9 cellular contexts compared by ENCODE assay signal in genomic region chrX:155262970-155263754, GRCh38. TPM values are rescaled to one million over a fixed set of nuclear protein-coding genes. Genes with fewer than 3 reads are reported as not detected.
DNase-seq lines count a peak whose midpoint lies in the region; ATAC-seq and TF ChIP-seq lines count a peak whose summit lies in the region.
"Had no signal": no experiment of that assay in that cellular context is flagged by ENCODE, and none has a peak within 500 bp of the region (broad histone marks: within the 10 kb centered on the region; RNA-seq: fewer than 3 reads in every experiment).

No MANE protein-coding gene starts in this region.

- DNase-seq in activated CD4-positive, alpha-beta T cell treated with anti-CD3 and anti-CD28 coated beads, Interleukin-2, amount 10 ng/mL, durations not matched to agents 24 days and 14 days: peak; percentile 57
- DNase-seq in activated CD4-positive, alpha-beta T cell treated with anti-CD3 and anti-CD28 coated beads for 4 hours: no peak
- DNase-seq in MM.1S (no peak), NCI-H1092 (lab: John Stamatoyannopoulos, UW) (no peak), globus pallidus (ENCODE audit: low spot score) (no peak)

- peaks cover 11% of the 10 kb centered on the region for H3K4me1 Mint-ChIP-seq in activated CD4-positive, alpha-beta T cell treated with anti-CD3 and anti-CD28 coated beads, Interleukin-2, amount 10 ng/mL, durations not matched to agents 24 days and 14 days
- peaks cover 9% of the 10 kb centered on the region for H3K4me1 Mint-ChIP-seq in stimulated activated memory B cell treated with anti-CD40 and anti-IgM and Interleukin-4, amounts not matched to agents 10 μg/mL and 1 μg/mL and 100 μg/mL, for 72 hours

- no peaks in the 10 kb centered on the region for H3F3A ChIP-seq in MM.1S (ENCODE audit: insufficient read depth, low read length)

- H3K9me3 Mint-ChIP-seq in activated CD4-positive, alpha-beta T cell treated with anti-CD3 and anti-CD28 coated beads, Interleukin-2, amount 10 ng/mL, durations not matched to agents 24 days and 14 days: no peaks in the 10 kb centered on the region
- H3K9me3 Mint-ChIP-seq in stimulated activated memory B cell treated with anti-CD40 and anti-IgM and Interleukin-4, amounts not matched to agents 10 μg/mL and 1 μg/mL and 100 μg/mL, for 72 hours: no peaks in the 10 kb centered on the region

- H3K27ac ChIP-seq in MM.1S (ENCODE audit: low read length) (no peak overlapping the region), duodenal mucosa (ENCODE audit: low read depth, low read length) (no peak overlapping the region)

- H3K27ac Mint-ChIP-seq in activated CD4-positive, alpha-beta T cell treated with anti-CD3 and anti-CD28 coated beads, Interleukin-2, amount 10 ng/mL, durations not matched to agents 24 days and 14 days: peak overlapping the region; percentile 94
- peak overlapping the region; percentile 94 for H3K27ac Mint-ChIP-seq in stimulated activated memory B cell treated with anti-CD40 and anti-IgM and Interleukin-4, amounts not matched to agents 10 μg/mL and 1 μg/mL and 100 μg/mL, for 72 hours

- H3K9me2 ChIP-seq in MM.1S (replicated peaks; ENCODE audit: insufficient read depth, low read length): no peaks in the 10 kb centered on the region

- H3K9me3 ChIP-seq in MM.1S (replicated peaks; ENCODE audit: insufficient read depth, low read length) (no peaks in the 10 kb centered on the region), duodenal mucosa (ENCODE audit: control insufficient read depth in 1 of 2, low read length in 2 of 2) (no peaks in the 10 kb centered on the region)

- peak overlapping the region; percentile 66 for H3K4me3 ChIP-seq in MM.1S (ENCODE audit: low read length)
- H3K4me3 ChIP-seq in duodenal mucosa (ENCODE audit: low read depth in 1 of 2, low read length in 2 of 2): peak overlapping the region; percentile 40 to 62
- H3K4me3 ChIP-seq: lung had no signal

- H3K4me2 ChIP-seq in MM.1S (ENCODE audit: low read depth, low read length): peak overlapping the region; percentile 69; the same call in 1 of the 2 replicates

- peak overlapping the region; percentile 85; the same call in 1 of the 2 replicates for H2AFZ ChIP-seq in MM.1S (ENCODE audit: low read length)

- H3K4me1 ChIP-seq in MM.1S (ENCODE audit: low read length) (no peaks in the 10 kb centered on the region), duodenal mucosa (ENCODE audit: control insufficient read depth in 1 of 2, insufficient read depth in 2 of 2, low read length in 2 of 2) (no peaks in the 10 kb centered on the region)

- H3K27me3 ChIP-seq in MM.1S (replicated peaks; ENCODE audit: insufficient read depth, low read length): no peaks in the 10 kb centered on the region
- H3K27me3 ChIP-seq in duodenal mucosa (ENCODE audit: control insufficient read depth in 1 of 2, insufficient read depth in 2 of 2, low read length in 2 of 2): no peaks in the 10 kb centered on the region

- no peak for ATAC-seq in stimulated activated memory B cell treated with anti-CD40 and anti-IgM and Interleukin-4, amounts not matched to agents 10 μg/mL and 1 μg/mL and 100 μg/mL, for 72 hours
- ATAC-seq in GM21717 (IDR thresholded peaks at IDR 0.05; ENCODE audit: unreplicated experiment): no peak

- H3K9ac ChIP-seq in MM.1S (ENCODE audit: low read length) (no peak overlapping the region), duodenal mucosa (ENCODE audit: low read depth in 1 of 2, low read length in 2 of 2) (no peak overlapping the region)

- no peaks in the 10 kb centered on the region for H3K27me3 Mint-ChIP-seq in activated CD4-positive, alpha-beta T cell treated with anti-CD3 and anti-CD28 coated beads, Interleukin-2, amount 10 ng/mL, durations not matched to agents 24 days and 14 days
- H3K27me3 Mint-ChIP-seq in stimulated activated memory B cell treated with anti-CD40 and anti-IgM and Interleukin-4, amounts not matched to agents 10 μg/mL and 1 μg/mL and 100 μg/mL, for 72 hours: no peaks in the 10 kb centered on the region

- intact Hi-C loops in activated CD4-positive, alpha-beta T cell treated with anti-CD3 and anti-CD28 coated beads, Interleukin-2, amount 10 ng/mL, durations not matched to agents 24 days and 14 days (cut with micrococcal nuclease): loop anchor here (1.0 kb wide), 1 partner anchor 47 kb away; the partner anchor contains the start of gene VBP1

- H3K36me3 ChIP-seq in MM.1S (replicated peaks; ENCODE audit: insufficient read depth, low read length) (no peaks in the 10 kb centered on the region), duodenal mucosa (ENCODE audit: control insufficient read depth in 1 of 2, insufficient read depth in 2 of 2, low read length in 2 of 2) (no peaks in the 10 kb centered on the region)

- peaks cover 5% of the 10 kb centered on the region for H3K36me3 Mint-ChIP-seq in activated CD4-positive, alpha-beta T cell treated with anti-CD3 and anti-CD28 coated beads, Interleukin-2, amount 10 ng/mL, durations not matched to agents 24 days and 14 days (ENCODE audit: low read depth)
- H3K36me3 Mint-ChIP-seq in stimulated activated memory B cell treated with anti-CD40 and anti-IgM and Interleukin-4, amounts not matched to agents 10 μg/mL and 1 μg/mL and 100 μg/mL, for 72 hours: no peaks in the 10 kb centered on the region

- no peak for TF ChIP-seq CTCF in MM.1S (IDR thresholded peaks at IDR 0.05; ENCODE audit: low read length)

- H3K4me3 Mint-ChIP-seq in activated CD4-positive, alpha-beta T cell treated with anti-CD3 and anti-CD28 coated beads, Interleukin-2, amount 10 ng/mL, durations not matched to agents 24 days and 14 days: peak overlapping the region; percentile 92
- peak overlapping the region; percentile 96 for H3K4me3 Mint-ChIP-seq in stimulated activated memory B cell treated with anti-CD40 and anti-IgM and Interleukin-4, amounts not matched to agents 10 μg/mL and 1 μg/mL and 100 μg/mL, for 72 hours

- H4K20me1 ChIP-seq in MM.1S (ENCODE audit: insufficient read depth, low read length): no peaks in the 10 kb centered on the region

- H3K79me2 ChIP-seq in MM.1S (ENCODE audit: low read length): no peaks in the 10 kb centered on the region

RNA-seq across cellular contexts. Expression of gene RAB39B, which starts 1.1 kb away (rescaled TPM):
- 9.5 and 9.9 TPM in 2 replicates for total RNA-seq in activated CD4-positive, alpha-beta T cell treated with anti-CD3 and anti-CD28 coated beads, Interleukin-2, amount 10 ng/mL, durations not matched to agents 24 days and 14 days

RNA-seq across cellular contexts. Expression of gene VBP1, which starts 46.9 kb away (rescaled TPM):
- total RNA-seq in activated CD4-positive, alpha-beta T cell treated with anti-CD3 and anti-CD28 coated beads, Interleukin-2, amount 10 ng/mL, durations not matched to agents 24 days and 14 days: 86.4 and 87.5 TPM in 2 replicates
